11 cellular contexts compared by ENCODE assay signal in genomic region chr2:85768713-85769112, GRCh38. TPM values are rescaled to one million over a fixed set of nuclear protein-coding genes. Genes with fewer than 3 reads are reported as not detected.
DNase-seq lines count a peak whose midpoint lies in the region; ATAC-seq and TF ChIP-seq lines count a peak whose summit lies in the region.
"Had no signal": no experiment of that assay in that cellular context is flagged by ENCODE, and none has a peak within 500 bp of the region (broad histone marks: within the 10 kb centered on the region; RNA-seq: fewer than 3 reads in every experiment).

No MANE protein-coding gene starts in this region.

- TF ChIP-seq CTCF in cardiac fibroblast (IDR thresholded peaks at IDR 0.05; ENCODE audit: low read depth, low read length) (no peak), mesothelial cell of epicardium (IDR thresholded peaks at IDR 0.05; ENCODE audit: unreplicated experiment) (no peak), CD14-positive monocyte (IDR thresholded peaks at IDR 0.05) (no peak)

- H3K4me2 ChIP-seq in BLaER1 = peak overlapping the region; percentile 48

- H3K9me3 Mint-ChIP-seq in mesothelial cell of epicardium = no peaks in the 10 kb centered on the region
- peaks cover 0 to 2% (median 0%) of the 10 kb centered on the region in 7 donors for H3K9me3 Mint-ChIP-seq in CD14-positive monocyte
- H3K9me3 Mint-ChIP-seq: activated naive CD4-positive, alpha-beta T cell treated with anti-CD3 and anti-CD28 coated beads, Interleukin-2, amount 10 ng/mL, durations not matched to agents 7 days and 5 days had no signal

- H3K4me3 Mint-ChIP-seq in mesothelial cell of epicardium (no peak overlapping the region), CD14-positive monocyte (no peak overlapping the region)
- H3K4me3 Mint-ChIP-seq: activated naive CD4-positive, alpha-beta T cell treated with anti-CD3 and anti-CD28 coated beads, Interleukin-2, amount 10 ng/mL, durations not matched to agents 7 days and 5 days; CD8-positive, alpha-beta memory T cell had no signal

- H3K27ac ChIP-seq in BLaER1 = no peak overlapping the region

- H3K27me3 ChIP-seq in BLaER1 = peaks cover 24% of the 10 kb centered on the region

- H3K4me3 ChIP-seq in BLaER1 (no peak overlapping the region), cardiac fibroblast (replicated peaks in 1 of 2; ENCODE audit: low read depth in 2 of 2, low read length in 2 of 2) (no peak overlapping the region)

- H3K27ac Mint-ChIP-seq in mesothelial cell of epicardium (peak overlapping the region; percentile 96), CD14-positive monocyte (no peak overlapping the region)
- H3K27ac Mint-ChIP-seq: activated naive CD4-positive, alpha-beta T cell treated with anti-CD3 and anti-CD28 coated beads, Interleukin-2, amount 10 ng/mL, durations not matched to agents 7 days and 5 days had no signal

- H3K9me3 ChIP-seq in BLaER1 = no peaks in the 10 kb centered on the region

- no peaks in the 10 kb centered on the region; the same call in 1 of the 2 replicates for H4K20me1 ChIP-seq in BLaER1

- no peak overlapping the region for H3K9ac ChIP-seq in BLaER1

- intact Hi-C loops in CD14-positive monocyte (cut with micrococcal nuclease) = no loop called here

- no peaks in the 10 kb centered on the region for H3K27me3 Mint-ChIP-seq in mesothelial cell of epicardium (ENCODE audit: low read depth)
- H3K27me3 Mint-ChIP-seq in CD14-positive monocyte (ENCODE audit: low read depth in 3 of 3) = peaks cover 29 to 58% (median 50%) of the 10 kb centered on the region in 3 donors

- H3K4me1 ChIP-seq in BLaER1 = peaks cover 16% of the 10 kb centered on the region

- no peak for ATAC-seq in GM18909 (IDR thresholded peaks at IDR 0.05; ENCODE audit: poor library complexity, unreplicated experiment)

- H3K36me3 ChIP-seq in BLaER1 = no peaks in the 10 kb centered on the region

- H3K4me1 Mint-ChIP-seq in mesothelial cell of epicardium = peaks cover 89% of the 10 kb centered on the region
- H3K4me1 Mint-ChIP-seq in CD14-positive monocyte = peaks cover 33% of the 10 kb centered on the region
- H3K4me1 Mint-ChIP-seq: activated naive CD4-positive, alpha-beta T cell treated with anti-CD3 and anti-CD28 coated beads, Interleukin-2, amount 10 ng/mL, durations not matched to agents 7 days and 5 days had no signal

- H3K36me3 Mint-ChIP-seq in mesothelial cell of epicardium = no peaks in the 10 kb centered on the region
- peaks cover 22 to 29% of the 10 kb centered on the region in 2 donors for H3K36me3 Mint-ChIP-seq in CD14-positive monocyte
- H3K36me3 Mint-ChIP-seq: activated naive CD4-positive, alpha-beta T cell treated with anti-CD3 and anti-CD28 coated beads, Interleukin-2, amount 10 ng/mL, durations not matched to agents 7 days and 5 days; CD8-positive, alpha-beta memory T cell had no signal

- DNase-seq in NCI-H187 treated with DMSO at 0.1 percent for 48 hours (lab: John Stamatoyannopoulos, UW) (peak; percentile 18), cardiac fibroblast (ENCODE audit: low read depth in 2 of 2) (peak; percentile 72 to 88), mesothelial cell of epicardium (ENCODE audit: low spot score in 2 of 2, unreplicated experiment in 2 of 2) (peak in 1 of 2 experiments; percentile 69), KG1 (lab: John Stamatoyannopoulos, UW) (no peak), CD14-positive monocyte (ENCODE audit: low spot score) (no peak), superior temporal gyrus (ENCODE audit: extremely low spot score) (no peak)
- DNase-seq: activated naive CD4-positive, alpha-beta T cell treated with anti-CD3 and anti-CD28 coated beads, Interleukin-2, amount 10 ng/mL, durations not matched to agents 7 days and 5 days; CD8-positive, alpha-beta memory T cell; T-helper 9 cell had no signal

RNA-seq across cellular contexts. Expression of gene ATOH8, which starts 14.9 kb away (rescaled TPM):
- total RNA-seq in mesothelial cell of epicardium = 12.6 to 13.8 TPM (median 12.7 TPM) in 3 replicates
- polyA plus RNA-seq in CD14-positive monocyte = 1 to 10 TPM; 2.0 to 2.1 TPM
- total RNA-seq: CD8-positive, alpha-beta memory T cell had no signal
- polyA plus RNA-seq: CD8-positive, alpha-beta memory T cell had no signal

Comparison
In these comparisons a context has a peak if more than half of its experiments do, and no peak if none do; other contexts are left out.
1. DNase-seq: peak in NCI-H187 treated with DMSO at 0.1 percent for 48 hours (single experiment) and cardiac fibroblast (2 of 2); none in KG1 (single experiment), CD14-positive monocyte (single experiment) and superior temporal gyrus (single experiment).